1 cellular context compared by ENCODE assay signal in genomic region chr19:23976631-23977030, GRCh38.
DNase-seq lines count a peak whose midpoint lies in the region.
"Not testable (repeated sequence)": the region's sequence is repeated elsewhere in the genome, so short reads cannot be mapped to it uniquely, and the experiment has no call there.

No MANE protein-coding gene starts in this region.

- not testable (repeated sequence) for H3K79me1 ChIP-seq in trophoblast cell (ENCODE audit: low read length)

- H3K18ac ChIP-seq in trophoblast cell (ENCODE audit: low read length) = not testable (repeated sequence)

- H4K8ac ChIP-seq in trophoblast cell (ENCODE audit: low read depth, low read length) = not testable (repeated sequence)

- H3K4me3 ChIP-seq in trophoblast cell (ENCODE audit: low read depth, low read length) = not testable (repeated sequence)

- not testable (repeated sequence) for H4K91ac ChIP-seq in trophoblast cell (ENCODE audit: low read depth, low read length)

- H3K4me2 ChIP-seq in trophoblast cell (ENCODE audit: low read length) = not testable (repeated sequence)

- not testable (repeated sequence) for H3K27me3 ChIP-seq in trophoblast cell (ENCODE audit: insufficient read depth, low read length)

- H3K9ac ChIP-seq in trophoblast cell (ENCODE audit: low read length) = not testable (repeated sequence)

- peak; percentile 78 to 79 for DNase-seq in trophoblast cell

- peaks cover 22% of the 10 kb centered on the region for H3K9me3 ChIP-seq in trophoblast cell (ENCODE audit: insufficient read depth, low read depth, low read length)

- not testable (repeated sequence) for H2AFZ ChIP-seq in trophoblast cell (ENCODE audit: insufficient read depth, low read length, poor library complexity)

- H2BK120ac ChIP-seq in trophoblast cell (ENCODE audit: insufficient read depth, low read length, poor library complexity) = not testable (repeated sequence)

- not testable (repeated sequence) for H2BK12ac ChIP-seq in trophoblast cell (ENCODE audit: low read length)

- not testable (repeated sequence) for H2BK5ac ChIP-seq in trophoblast cell (ENCODE audit: low read depth, low read length, poor library complexity)

- H4K12ac ChIP-seq in trophoblast cell (ENCODE audit: low read depth, low read length) = not testable (repeated sequence)

- H3K36me3 ChIP-seq in trophoblast cell (ENCODE audit: control insufficient read depth in 1 of 2, insufficient read depth in 2 of 2, low read length in 2 of 2) = not testable (repeated sequence)

- not testable (repeated sequence) for H3K79me2 ChIP-seq in trophoblast cell (ENCODE audit: control insufficient read depth, insufficient read depth, low read length, poor library complexity)

- not testable (repeated sequence) for H3K4me1 ChIP-seq in trophoblast cell (ENCODE audit: control insufficient read depth in 1 of 2, insufficient read depth in 2 of 2, low read length in 2 of 2)

- not testable (repeated sequence) for H2AK5ac ChIP-seq in trophoblast cell (ENCODE audit: low read length)

- not testable (repeated sequence) for H3K14ac ChIP-seq in trophoblast cell (ENCODE audit: low read length)

- H3K4ac ChIP-seq in trophoblast cell (ENCODE audit: low read depth, low read length) = not testable (repeated sequence)

- no CpG with 5 or more reads among the region's 3 CpGs for WGBS in trophoblast cell (ENCODE audit: extremely low coverage, insufficient coverage, insufficient read length)

- H3K27ac ChIP-seq in trophoblast cell (ENCODE audit: low read depth, low read length) = not testable (repeated sequence)

- not testable (repeated sequence) for H3K23ac ChIP-seq in trophoblast cell (ENCODE audit: low read length)
